In genomic region chr2:233847248-233847898, GRCh38 we compare ENCODE assay signal across 18 cellular contexts. TPM values are rescaled to one million over a fixed set of nuclear protein-coding genes. Genes with fewer than 3 reads are reported as not detected.
"Had no signal": no experiment of that assay in that cellular context is flagged by ENCODE, and none has a peak within 500 bp of the region (broad histone marks: within the 10 kb centered on the region; RNA-seq: fewer than 3 reads in every experiment).

No MANE protein-coding gene starts in this region.

- H3K4me1 Mint-ChIP-seq: memory B cell had no signal

- H3K4me3 Mint-ChIP-seq: activated naive CD8-positive, alpha-beta T cell treated with anti-CD3 and anti-CD28 coated beads for 36 hours; memory B cell; natural killer cell had no signal

- H3K36me3 Mint-ChIP-seq: memory B cell, natural killer cell had no signal

- H3K9me3 Mint-ChIP-seq: activated naive CD8-positive, alpha-beta T cell treated with anti-CD3 and anti-CD28 coated beads for 36 hours; memory B cell; natural killer cell had no signal

- H3K27me3 Mint-ChIP-seq: memory B cell had no signal

- H3K27ac Mint-ChIP-seq: activated naive CD8-positive, alpha-beta T cell treated with anti-CD3 and anti-CD28 coated beads for 36 hours; memory B cell; natural killer cell had no signal

- ATAC-seq: activated CD4-positive, CD25-positive, alpha-beta regulatory T cell treated with anti-CD3 and anti-CD28 coated beads, Interleukin-2, amount 50 U/mL, for 24 hours; natural killer cell had no signal

- DNase-seq: activated gamma-delta T cell; activated naive CD8-positive, alpha-beta T cell treated with anti-CD3 and anti-CD28 coated beads for 36 hours; amygdala; foreskin melanocyte; glutamatergic neuron; natural killer cell; spleen; stimulated activated naive CD4-positive, alpha-beta T cell; T-helper 1 cell; T-helper 9 cell; thyroid gland; uterus had no signal

- H3K27ac ChIP-seq: epithelial cell of prostate, neutrophil, parathyroid adenoma, spleen, thyroid gland, uterus had no signal

RNA-seq across cellular contexts. Expression of gene HJURP, which starts 7.0 kb away (rescaled TPM):
- total RNA-seq: cardiac septum had no signal
